In the genomic region with DNA sequence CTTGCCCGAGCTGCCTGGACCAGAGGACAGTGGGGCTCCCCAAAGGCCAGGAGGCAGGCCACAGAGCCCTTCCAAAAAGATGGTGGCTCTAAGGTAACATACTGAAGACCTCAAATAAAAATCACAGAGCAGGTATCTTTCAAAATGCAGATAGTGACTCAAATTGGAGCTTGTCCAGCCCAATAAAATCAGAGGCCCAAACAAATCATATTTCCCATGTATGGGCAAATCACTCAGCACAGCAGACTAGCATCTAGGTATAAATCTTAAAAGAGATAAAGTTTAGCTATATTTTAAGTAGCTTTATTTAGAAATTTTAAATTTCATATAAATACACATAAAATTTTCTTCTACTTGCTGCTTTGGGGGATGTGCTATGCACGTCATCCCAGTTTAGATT, we compare ENCODE assay signal across 27 cellular contexts.
"Had no signal": no experiment of that assay in that cellular context is flagged by ENCODE, and none has a peak within 500 bp of the region (broad histone marks: within the 10 kb centered on the region; RNA-seq: fewer than 3 reads in every experiment).

No MANE protein-coding gene starts in this region.

- H3K27ac ChIP-seq: brain microvascular endothelial cell, coronary artery, dorsolateral prefrontal cortex had no signal

- DNase-seq: activated B cell treated with CpG ODN at 0.5 μM for 24 hours; activated CD4-positive, alpha-beta T cell treated with anti-CD3 and anti-CD28 coated beads for 48 hours; activated CD4-positive, alpha-beta T cell treated with anti-CD3 and anti-CD28 coated beads, Interleukin-2, amount 50 U/mL, for 1 hour; activated CD4-positive, alpha-beta T cell treated with anti-CD3 and anti-CD28 coated beads, Interleukin-2, amount 50 U/mL, for 48 hours; activated CD8-positive, alpha-beta memory T cell treated with anti-CD3 and anti-CD28 coated beads for 24 hours; activated CD8-positive, alpha-beta T cell treated with anti-CD3 and anti-CD28 coated beads for 36 hours; activated effector memory CD4-positive, alpha-beta T cell treated with Interleukin-2 at 50 U/mL for 16 hours; activated gamma-delta T cell treated with Interleukin-2 at 50 U/mL for 16 hours; activated naive CD4-positive, alpha-beta T cell treated with anti-CD3 and anti-CD28 coated beads, Interleukin-2, amount 50 U/mL, for 16 hours; activated naive CD4-positive, alpha-beta T cell treated with Interleukin-2 at 50 U/mL for 16 hours; activated T-cell treated with anti-CD3 and anti-CD28 coated beads, Interleukin-2, amount 50 U/mL, for 4 hours; amniotic stem cell; anterior cingulate cortex; brain microvascular endothelial cell; dorsolateral prefrontal cortex; effector memory CD4-positive, alpha-beta T cell; endodermal cell; foreskin fibroblast; T-helper 2 cell had no signal

- H3K4me3 ChIP-seq: coronary artery, dorsolateral prefrontal cortex had no signal

- H3K27ac Mint-ChIP-seq: activated B cell treated with CpG ODN at 0.5 μM for 24 hours; activated CD8-positive, alpha-beta T cell treated with anti-CD3 and anti-CD28 coated beads for 36 hours; activated naive CD8-positive, alpha-beta T cell; activated T-helper 17 cell treated with anti-CD3 and anti-CD28 coated beads, Interleukin-2, amount 50 U/mL, for 72 hours; endodermal cell had no signal

- H3K27me3 Mint-ChIP-seq: activated B cell treated with CpG ODN at 0.5 μM for 24 hours; activated CD8-positive, alpha-beta T cell treated with anti-CD3 and anti-CD28 coated beads for 36 hours; activated naive CD8-positive, alpha-beta T cell; activated T-helper 17 cell treated with anti-CD3 and anti-CD28 coated beads, Interleukin-2, amount 50 U/mL, for 72 hours; central memory CD8-positive, alpha-beta T cell had no signal

- H3K36me3 ChIP-seq: brain microvascular endothelial cell had no signal

- H3K36me3 Mint-ChIP-seq: activated naive CD8-positive, alpha-beta T cell had no signal

- H3K9me3 Mint-ChIP-seq: activated B cell treated with CpG ODN at 0.5 μM for 24 hours; activated CD8-positive, alpha-beta T cell treated with anti-CD3 and anti-CD28 coated beads for 36 hours; activated T-cell treated with anti-CD3 and anti-CD28 coated beads, Interleukin-2, amount 50 U/mL, for 4 hours; activated T-helper 17 cell treated with anti-CD3 and anti-CD28 coated beads, Interleukin-2, amount 50 U/mL, for 72 hours; central memory CD8-positive, alpha-beta T cell; dendritic cell treated with granulocyte-macrophage colony-stimulating factor and Interleukin-4, amounts not matched to agents 40 ng/mL and 50 ng/mL, for 4 days; endodermal cell had no signal

- H3K27me3 ChIP-seq: brain microvascular endothelial cell had no signal

- FAIRE-seq: astrocyte, bronchial epithelial cell, frontal cortex had no signal

- H3K4me1 Mint-ChIP-seq: activated T-helper 17 cell treated with anti-CD3 and anti-CD28 coated beads, Interleukin-2, amount 50 U/mL, for 72 hours had no signal

- H3K4me3 Mint-ChIP-seq: activated B cell treated with CpG ODN at 0.5 μM for 24 hours; activated CD8-positive, alpha-beta T cell treated with anti-CD3 and anti-CD28 coated beads for 36 hours; activated naive CD8-positive, alpha-beta T cell; activated T-cell treated with anti-CD3 and anti-CD28 coated beads, Interleukin-2, amount 50 U/mL, for 4 hours; activated T-helper 17 cell treated with anti-CD3 and anti-CD28 coated beads, Interleukin-2, amount 50 U/mL, for 72 hours; central memory CD8-positive, alpha-beta T cell; dendritic cell treated with granulocyte-macrophage colony-stimulating factor and Interleukin-4, amounts not matched to agents 40 ng/mL and 50 ng/mL, for 4 days had no signal
